ENCODE assay signal across 16 cellular contexts in genomic region chr13:60175571-60175970, GRCh38. TPM values are rescaled to one million over a fixed set of nuclear protein-coding genes. Genes with fewer than 3 reads are reported as not detected.
DNase-seq lines count a peak whose midpoint lies in the region; ATAC-seq and TF ChIP-seq lines count a peak whose summit lies in the region.
"Had no signal": no experiment of that assay in that cellular context is flagged by ENCODE, and none has a peak within 500 bp of the region (broad histone marks: within the 10 kb centered on the region; RNA-seq: fewer than 3 reads in every experiment).

No MANE protein-coding gene starts in this region.

- H4K20me1 ChIP-seq in IMR-90 (ENCODE audit: insufficient read depth, low read length): no peaks in the 10 kb centered on the region
- no peaks in the 10 kb centered on the region for H4K20me1 ChIP-seq in PC-3 (ENCODE audit: low read length)
- no peaks in the 10 kb centered on the region for H4K20me1 ChIP-seq in hepatocyte (ENCODE audit: insufficient read depth, poor library complexity, severe bottlenecking)
- H4K20me1 ChIP-seq: BLaER1 had no signal

- H4K91ac ChIP-seq in IMR-90 (ENCODE audit: insufficient read depth, low read depth, low read length): no peak overlapping the region

- H2BK20ac ChIP-seq in IMR-90 (ENCODE audit: low read depth, low read length): no peak overlapping the region

- no peak for TF ChIP-seq POLR2A in IMR-90 (IDR thresholded peaks at IDR 0.05; ENCODE audit: low read depth, low read length)
- no peak for TF ChIP-seq POLR2A in thyroid gland (IDR thresholded peaks at IDR 0.05)

- H3K9me2 ChIP-seq in PC-3 (replicated peaks; ENCODE audit: low read length) (no peaks in the 10 kb centered on the region), hepatocyte (replicated peaks; ENCODE audit: insufficient read depth) (no peaks in the 10 kb centered on the region)

- H3K27me3 ChIP-seq in IMR-90 (ENCODE audit: control insufficient read depth, insufficient read depth, low read length) (0 out of 2 replicates have a peak, but pooled peaks cover 2% of the 10 kb centered on the region), PC-3 (ENCODE audit: low read length) (no peaks in the 10 kb centered on the region), thyroid gland (no peaks in the 10 kb centered on the region), hepatocyte (no peaks in the 10 kb centered on the region)
- H3K27me3 ChIP-seq: BLaER1 had no signal

- CTCF ChIA-PET in IMR-90 (lab: Yijun Ruan, JAX) (no interaction called here), PC-3 (lab: Charles Lee) (no interaction called here)

- no peak overlapping the region for H3K4ac ChIP-seq in IMR-90 (ENCODE audit: low read depth, low read length)

- no peak overlapping the region for H2BK15ac ChIP-seq in IMR-90 (ENCODE audit: low read depth, low read length)

- no peak for TF ChIP-seq RAD21 in IMR-90 (IDR thresholded peaks at IDR 0.05; ENCODE audit: low read length)

- no peaks in the 10 kb centered on the region for H3K36me3 ChIP-seq in IMR-90 (ENCODE audit: control insufficient read depth, insufficient read depth, low read length)
- no peaks in the 10 kb centered on the region for H3K36me3 ChIP-seq in PC-3 (ENCODE audit: low read depth, low read length)
- H3K36me3 ChIP-seq in thyroid gland: no peaks in the 10 kb centered on the region
- no peaks in the 10 kb centered on the region for H3K36me3 ChIP-seq in hepatocyte (replicated peaks; ENCODE audit: insufficient read depth, low read depth)
- H3K36me3 ChIP-seq: BLaER1 had no signal

- WGBS in IMR-90 (ENCODE audit: extremely low coverage in 2 of 2, insufficient read length in 1 of 2), 2 experiments: 78% methylated on average over 2 of the region's 5 CpGs; no CpG with 5 or more reads in 1 of the 2 experiments
- WGBS in thyroid gland, 2 donors: 87 to 89% methylated on average over 5 of the region's 5 CpGs
- WGBS in hepatocyte (ENCODE audit: low lambda C conversion rate, missing lambda C conversion rate): 89% methylated on average over 5 of the region's 5 CpGs

- in situ Hi-C loops in IMR-90 (cut with MboI; ENCODE audit: low sequenced_read_pairs): no loop called here

- H4K5ac ChIP-seq in IMR-90 (ENCODE audit: low read depth, low read length): no peak overlapping the region

- H3K9ac ChIP-seq in IMR-90 (ENCODE audit: low read depth, low read length) (no peak overlapping the region), PC-3 (ENCODE audit: low read length) (no peak overlapping the region)
- H3K9ac ChIP-seq: BLaER1 had no signal

- POLR2A ChIA-PET in IMR-90 (lab: Charles Lee; ENCODE audit: unreplicated experiment) (no interaction called here), PC-3 (lab: Charles Lee; ENCODE audit: unreplicated experiment) (no interaction called here)

- no peak for TF ChIP-seq CTCF in IMR-90 (conservative IDR thresholded peaks at IDR 0.05; ENCODE audit: low read depth, low read length)
- no peak for TF ChIP-seq CTCF in PC-3 (conservative IDR thresholded peaks at IDR 0.05; ENCODE audit: low read depth, low read length)
- TF ChIP-seq CTCF in thyroid gland (IDR thresholded peaks at IDR 0.05): no peak
- TF ChIP-seq CTCF in hepatocyte (IDR thresholded peaks at IDR 0.05; ENCODE audit: poor library complexity): no peak

- no peak overlapping the region for H3K4me2 ChIP-seq in IMR-90 (ENCODE audit: low read depth, low read length)
- no peak overlapping the region for H3K4me2 ChIP-seq in PC-3 (ENCODE audit: low read length)
- H3K4me2 ChIP-seq in hepatocyte: no peak overlapping the region
- H3K4me2 ChIP-seq: BLaER1, GM23338 had no signal

- H3K27ac ChIP-seq in IMR-90 (ENCODE audit: insufficient read depth, low read length): no peak overlapping the region
- H3K27ac ChIP-seq in PC-3 (ENCODE audit: low read length): no peak overlapping the region
- H3K27ac ChIP-seq in thyroid gland: no peak overlapping the region
- H3K27ac ChIP-seq in hepatocyte: no peak overlapping the region
- H3K27ac ChIP-seq: BLaER1, HL-60 had no signal

- H2BK5ac ChIP-seq in IMR-90 (ENCODE audit: low read depth, low read length, poor library complexity, severe bottlenecking): no peak overlapping the region

- no peaks in the 10 kb centered on the region for H3K4me1 ChIP-seq in IMR-90 (ENCODE audit: control insufficient read depth, insufficient read depth, low read length)
- no peaks in the 10 kb centered on the region for H3K4me1 ChIP-seq in PC-3 (ENCODE audit: insufficient read depth, low read length)
- no peaks in the 10 kb centered on the region for H3K4me1 ChIP-seq in thyroid gland
- H3K4me1 ChIP-seq in hepatocyte (ENCODE audit: insufficient read depth): no peaks in the 10 kb centered on the region
- H3K4me1 ChIP-seq: BLaER1 had no signal

- DNase-seq in NCI-H1092 treated with DMSO at 0.1 percent for 48 hours (lab: John Stamatoyannopoulos, UW): peak; percentile 10
- DNase-seq in NCI-H1092 (lab: John Stamatoyannopoulos, UW): no peak
- DNase-seq in IMR-90: no peak
- no peak for DNase-seq in PC-3
- no peak for DNase-seq in thyroid gland
- no peak for DNase-seq in hepatocyte (ENCODE audit: low spot score)
- no peak for DNase-seq in pons (ENCODE audit: low spot score)
- DNase-seq: 8988T; CD4-positive, alpha-beta memory T cell; DMS79; GDM1; HCEC 1CT had no signal

- H2AK9ac ChIP-seq in IMR-90 (replicated peaks; ENCODE audit: low read depth, low read length, poor library complexity): no peak overlapping the region

- H2BK120ac ChIP-seq in IMR-90 (ENCODE audit: low read depth, low read length): no peak overlapping the region

- H3K23ac ChIP-seq in IMR-90 (ENCODE audit: low read depth, low read length): no peak overlapping the region

- no peak overlapping the region for H3K18ac ChIP-seq in IMR-90 (ENCODE audit: low read depth, low read length)

- ATAC-seq in IMR-90 (ENCODE audit: low read depth): no peak
- ATAC-seq in PC-3: peak; percentile 68
- ATAC-seq: GM23338 had no signal

- no peak overlapping the region for H3K4me3 ChIP-seq in IMR-90 (ENCODE audit: insufficient read depth, low read depth, low read length)
- no peak overlapping the region for H3K4me3 ChIP-seq in PC-3 (ENCODE audit: low read length)
- H3K4me3 ChIP-seq in thyroid gland (replicated peaks in 1 of 3): no peak overlapping the region
- H3K4me3 ChIP-seq in hepatocyte: no peak overlapping the region
- H3K4me3 ChIP-seq: BLaER1, GM23338 had no signal

- no peak overlapping the region for H3K56ac ChIP-seq in IMR-90 (ENCODE audit: extremely low read depth, insufficient read depth, low read length)

- no TSS peak for BruUV-seq in IMR-90 (replicated peaks; lab: Mats Ljungman, UMichigan)
- no TSS peak for BruUV-seq in PC-3 (replicated peaks; lab: Mats Ljungman, UMichigan)

- H4K8ac ChIP-seq in IMR-90 (ENCODE audit: low read depth in 2 of 2, low read length in 2 of 2): no peak overlapping the region

- H3K79me2 ChIP-seq in PC-3 (ENCODE audit: low read length) (no peaks in the 10 kb centered on the region), hepatocyte (no peaks in the 10 kb centered on the region)

- H3F3A ChIP-seq in PC-3 (ENCODE audit: low read length, unreplicated experiment): no peaks in the 10 kb centered on the region

- H3K14ac ChIP-seq in IMR-90 (replicated peaks; ENCODE audit: low read depth, low read length): no peak overlapping the region

- H2AFZ ChIP-seq in IMR-90 (replicated peaks; ENCODE audit: low read length, poor library complexity) (no peak overlapping the region), PC-3 (ENCODE audit: low read length) (no peak overlapping the region), hepatocyte (no peak overlapping the region)
- H2AFZ ChIP-seq: GM23338 had no signal

- H3K9me3 ChIP-seq in IMR-90 (ENCODE audit: control insufficient read depth, insufficient read depth, low read length) (no peaks in the 10 kb centered on the region), PC-3 (ENCODE audit: low read length) (no peaks in the 10 kb centered on the region), thyroid gland (no peaks in the 10 kb centered on the region), hepatocyte (ENCODE audit: low read depth) (no peaks in the 10 kb centered on the region)
- H3K9me3 ChIP-seq: BLaER1 had no signal

- no peaks in the 10 kb centered on the region for H3K9me1 ChIP-seq in IMR-90 (ENCODE audit: insufficient read depth, low read length)

- dilution Hi-C loops in IMR-90 (cut with HindIII; ENCODE audit: low sequenced_read_pairs, unreplicated experiment): no loop called here

- intact Hi-C loops in IMR-90 (cut with micrococcal nuclease) (no loop called here), PC-3 (cut with micrococcal nuclease) (no loop called here), thyroid gland (cut with DNase I) (no loop called here)

- no peak overlapping the region for H2AK5ac ChIP-seq in IMR-90 (ENCODE audit: low read depth, low read length)

- no peaks in the 10 kb centered on the region for H3K79me1 ChIP-seq in IMR-90 (ENCODE audit: low read depth in 1 of 2, low read length in 2 of 2)

TF ChIP-seq in IMR-90, 13 proteins besides CTCF, POLR2A, EP300 and RAD21:
- TF ChIP-seq CEBPB (IDR thresholded peaks at IDR 0.05; ENCODE audit: low read depth, low read length): peak; percentile 16; the same call in 1 of the 2 replicates
- TF ChIP-seq MAZ (IDR thresholded peaks at IDR 0.05; ENCODE audit: borderline replicate concordance, low read depth, low read length): no peak
- TF ChIP-seq NFE2L2 (IDR thresholded peaks at IDR 0.05; ENCODE audit: low read depth, low read length): no peak
- no peak for TF ChIP-seq MXI1 (IDR thresholded peaks at IDR 0.05; ENCODE audit: borderline replicate concordance, low read depth, low read length)

RNA-seq across cellular contexts. Expression of gene DIAPH3, which starts 11.8 kb away (rescaled TPM):
- total RNA-seq in IMR-90 (2012; rRNA removed): 9.3 and 16.1 TPM in 2 replicates
- 8.5 and 8.9 TPM in 2 replicates for polyA plus RNA-seq in IMR-90 (2012; rRNA removed)
- 1.3 and 1.5 TPM in 2 replicates for polyA plus RNA-seq in IMR-90 (2012; cell fraction: cytosol; rRNA removed)
- 1.0 and 5.1 TPM in 2 replicates for polyA plus RNA-seq in IMR-90 (2012; cell fraction: nucleus; rRNA removed; ENCODE audit: low replicate concordance)
- 7.6 and 10.1 TPM in 2 replicates for total RNA-seq in PC-3 (2014; rRNA removed)
- total RNA-seq in thyroid gland: under 1 TPM in 2 of 4 donors, not detected in 2; 0.10 to 0.67 TPM
- total RNA-seq in hepatocyte: 7.3 and 7.9 TPM in 2 replicates
- 4.7 and 7.4 TPM in 2 replicates for polyA plus RNA-seq in hepatocyte
- total RNA-seq: CD4-positive, alpha-beta memory T cell had no signal
- polyA plus RNA-seq: IgD-negative memory B cell had no signal
